Comparison of ENCODE assay signal across 15 cellular contexts in the genomic region with DNA sequence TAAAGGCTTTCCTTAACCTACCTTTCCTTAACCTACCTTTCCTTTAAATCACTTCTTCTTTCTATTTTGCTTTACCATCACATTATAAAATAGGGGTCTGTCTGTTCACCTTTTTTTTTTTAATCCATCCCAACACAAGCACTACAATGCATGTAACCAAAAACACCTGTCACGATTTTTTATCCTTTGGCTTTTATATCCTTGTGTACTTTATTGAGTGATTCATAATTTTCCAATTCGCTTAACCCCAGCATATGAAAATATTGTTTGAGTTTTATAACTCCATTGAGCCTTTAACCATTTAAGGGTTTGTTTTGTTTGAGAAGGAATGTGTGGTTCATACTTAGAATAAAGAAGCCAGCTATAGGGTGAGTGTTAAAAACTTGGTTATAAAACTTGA.
DNase-seq lines count a peak whose midpoint lies in the region; ATAC-seq and TF ChIP-seq lines count a peak whose summit lies in the region.
"Had no signal": no experiment of that assay in that cellular context is flagged by ENCODE, and none has a peak within 500 bp of the region (broad histone marks: within the 10 kb centered on the region; RNA-seq: fewer than 3 reads in every experiment).

No MANE protein-coding gene starts in this region.

- no peaks in the 10 kb centered on the region for H3K9me3 ChIP-seq in PC-3 (ENCODE audit: low read length)
- no peaks in the 10 kb centered on the region for H3K9me3 ChIP-seq in BE2C
- H3K9me3 ChIP-seq: A549, Caco-2 had no signal

- no peak overlapping the region for H3K9ac ChIP-seq in PC-3 (ENCODE audit: low read length)

- H3K4me2 ChIP-seq in PC-3 (ENCODE audit: low read length), result 0 out of 2 replicates have a peak overlapping the region, but pooled peaks have one; percentile 4
- H3K4me2 ChIP-seq: A549 had no signal

- POLR2A ChIA-PET in PC-3 (lab: Charles Lee; ENCODE audit: unreplicated experiment), result interaction anchor here (0.5 kb wide), 1 partner anchor 85 kb away, joined by 6 read pairs; no protein-coding TSS in a partner anchor

- intact Hi-C loops in PC-3 (cut with micrococcal nuclease) (loop anchor here (2.0 kb wide), 1 partner anchor 74 kb away; no protein-coding TSS in a partner anchor), left cardiac atrium (cut with DNase I) (no loop called here)

- TF ChIP-seq CTCF in PC-3 (conservative IDR thresholded peaks at IDR 0.05; ENCODE audit: low read depth, low read length) (no peak), mesothelial cell of epicardium (IDR thresholded peaks at IDR 0.05; ENCODE audit: unreplicated experiment) (no peak), osteocyte (IDR thresholded peaks at IDR 0.05) (no peak), BE2C (IDR thresholded peaks at IDR 0.05; ENCODE audit: low read depth, low read length) (no peak)

- H3K4me3 Mint-ChIP-seq in mesothelial cell of epicardium (no peak overlapping the region), osteocyte (ENCODE audit: unreplicated experiment) (peak overlapping the region; percentile 5)
- H3K4me3 Mint-ChIP-seq: CD14-positive monocyte, IgD-negative memory B cell had no signal

- H3F3A ChIP-seq in PC-3 (ENCODE audit: low read length, unreplicated experiment), result peaks cover 3% of the 10 kb centered on the region

- CTCF ChIA-PET in PC-3 (lab: Charles Lee), result no interaction called here

- peak; percentile 68 for DNase-seq in PC-3
- no peak for DNase-seq in mesothelial cell of epicardium (ENCODE audit: low spot score in 2 of 2, unreplicated experiment in 2 of 2)
- no peak for DNase-seq in osteocyte (ENCODE audit: extremely low spot score, unreplicated experiment)
- DNase-seq in BE2C, result no peak
- DNase-seq in stimulated activated CD4-positive, alpha-beta T cell treated with anti-CD3 and anti-CD28 coated beads, Interleukin-1b, Interleukin-23, amount 100 ng/mL, for 48 hours, result no peak
- no peak for DNase-seq in left cardiac atrium
- DNase-seq in NCI-H187 treated with DMSO at 0.1 percent for 48 hours (lab: John Stamatoyannopoulos, UW), result no peak
- DNase-seq: Caco-2; CD8-positive, alpha-beta memory T cell; DND-41; GDM1; HCEC 1CT had no signal

- peaks cover 43% of the 10 kb centered on the region for H3K4me1 ChIP-seq in PC-3 (ENCODE audit: insufficient read depth, low read length)
- H3K4me1 ChIP-seq in BE2C, result no peaks in the 10 kb centered on the region; the same call in 1 of the 2 replicates
- H3K4me1 ChIP-seq: A549, Caco-2 had no signal

- no peaks in the 10 kb centered on the region for H3K9me2 ChIP-seq in PC-3 (replicated peaks; ENCODE audit: low read length)

- no peaks in the 10 kb centered on the region for H4K20me1 ChIP-seq in PC-3 (ENCODE audit: low read length)

- no TSS peak for BruUV-seq in PC-3 (replicated peaks; lab: Mats Ljungman, UMichigan)

- no peak overlapping the region for H2AFZ ChIP-seq in PC-3 (ENCODE audit: low read length)

- H3K36me3 ChIP-seq in PC-3 (ENCODE audit: low read depth, low read length) (no peaks in the 10 kb centered on the region), BE2C (no peaks in the 10 kb centered on the region)

- H3K4me1 Mint-ChIP-seq in mesothelial cell of epicardium (peaks cover 59% of the 10 kb centered on the region), osteocyte (ENCODE audit: unreplicated experiment) (peaks cover 84% of the 10 kb centered on the region)
- H3K4me1 Mint-ChIP-seq: CD14-positive monocyte; CD8-positive, alpha-beta memory T cell; IgD-negative memory B cell had no signal

- ATAC-seq in PC-3, result peak; percentile 43
- ATAC-seq in left cardiac atrium, result no peak
- ATAC-seq: A549 had no signal

- no peaks in the 10 kb centered on the region for H3K27me3 ChIP-seq in PC-3 (ENCODE audit: low read length)
- H3K27me3 ChIP-seq in BE2C, result no peaks in the 10 kb centered on the region

- H3K27me3 Mint-ChIP-seq in mesothelial cell of epicardium (ENCODE audit: low read depth), result no peaks in the 10 kb centered on the region
- H3K27me3 Mint-ChIP-seq in osteocyte (ENCODE audit: unreplicated experiment), result no peaks in the 10 kb centered on the region
- H3K27me3 Mint-ChIP-seq: CD8-positive, alpha-beta memory T cell; IgD-negative memory B cell had no signal

- no peak overlapping the region for H3K27ac ChIP-seq in PC-3 (ENCODE audit: low read length)
- H3K27ac ChIP-seq: A549 had no signal

- H3K4me3 ChIP-seq in PC-3 (ENCODE audit: low read length) (no peak overlapping the region), BE2C (ENCODE audit: low read depth, low read length) (no peak overlapping the region)
- H3K4me3 ChIP-seq: A549 had no signal

- H3K27ac Mint-ChIP-seq in mesothelial cell of epicardium (peak overlapping the region; percentile 80), osteocyte (ENCODE audit: unreplicated experiment) (peak overlapping the region; percentile 91)
- H3K27ac Mint-ChIP-seq: CD14-positive monocyte; CD8-positive, alpha-beta memory T cell; IgD-negative memory B cell had no signal

- H3K79me2 ChIP-seq in PC-3 (ENCODE audit: low read length), result no peaks in the 10 kb centered on the region

- H3K36me3 Mint-ChIP-seq in mesothelial cell of epicardium (no peaks in the 10 kb centered on the region), osteocyte (ENCODE audit: unreplicated experiment) (peaks cover 8% of the 10 kb centered on the region)
- H3K36me3 Mint-ChIP-seq: CD14-positive monocyte; CD8-positive, alpha-beta memory T cell; IgD-negative memory B cell had no signal

- H3K9me3 Mint-ChIP-seq in mesothelial cell of epicardium (no peaks in the 10 kb centered on the region), osteocyte (ENCODE audit: unreplicated experiment) (no peaks in the 10 kb centered on the region)
